26 cellular contexts compared by ENCODE assay signal in the genomic region with DNA sequence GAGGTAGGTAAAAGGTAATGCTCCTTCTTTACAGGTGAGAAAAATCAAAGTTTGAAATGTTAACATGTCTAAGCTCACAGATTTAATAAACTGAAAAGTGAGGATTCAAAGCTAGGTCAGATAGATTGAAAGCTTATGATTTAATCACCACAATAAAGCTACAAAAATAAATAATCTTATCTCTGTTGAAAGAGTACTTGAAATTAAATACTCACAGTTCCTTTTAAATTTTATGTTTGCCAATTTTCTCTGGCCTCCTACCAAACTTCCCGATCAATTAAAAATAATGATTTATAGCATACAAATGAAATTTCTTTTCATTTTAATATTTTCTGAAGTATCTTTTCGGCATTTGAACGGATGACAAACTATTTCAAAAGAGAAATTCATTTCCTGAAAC.
"Had no signal": no experiment of that assay in that cellular context is flagged by ENCODE, and none has a peak within 500 bp of the region (broad histone marks: within the 10 kb centered on the region; RNA-seq: fewer than 3 reads in every experiment).

No MANE protein-coding gene starts in this region.

- FAIRE-seq: HTR-8/SVneo, K562, RCC 7860 had no signal

- H3K27ac ChIP-seq: HL-60, KMS-11, SJSA1, SK-N-MC had no signal

- H3K4me3 Mint-ChIP-seq: IgD-negative memory B cell had no signal

- DNase-seq: Kasumi-1, MM.1S, NCI-H1092 treated with DMSO at 0.1 percent for 48 hours, NCI-H1417 treated with DMSO at 0.1 percent for 48 hours, NCI-H146, NCI-H1694 treated with DMSO at 0.1 percent for 48 hours, NCI-H1930, NCI-H2081, NCI-H2107, NCI-H2171, NCI-H226, NCI-H446 treated with DMSO at 0.1 percent for 48 hours, NCI-H510A treated with DMSO at 0.1 percent for 48 hours, NCI-H526, NCI-H82, Right ventricle myocardium superior, RPMI8226, SIG-M5 had no signal

- H3K4me1 Mint-ChIP-seq: IgD-negative memory B cell had no signal

- H3K27ac Mint-ChIP-seq: IgD-negative memory B cell had no signal

- H3K4me1 ChIP-seq: SJSA1 had no signal

- H3K36me3 Mint-ChIP-seq: IgD-negative memory B cell had no signal

- ATAC-seq: K562 had no signal

- H3K36me3 ChIP-seq: SJSA1 had no signal

- H3K9me3 ChIP-seq: SJSA1 had no signal

- H3K4me3 ChIP-seq: K562, SJSA1, SK-N-MC had no signal

- H3K27me3 ChIP-seq: SJSA1 had no signal
